In genomic region chr6:125747589-125748533, GRCh38 we compare ENCODE assay signal across 8 cellular contexts. TPM values are rescaled to one million over a fixed set of nuclear protein-coding genes. Genes with fewer than 3 reads are reported as not detected.
DNase-seq lines count a peak whose midpoint lies in the region; ATAC-seq and TF ChIP-seq lines count a peak whose summit lies in the region.

No MANE protein-coding gene starts in this region.

- H3K9me3 Mint-ChIP-seq in activated naive CD8-positive, alpha-beta T cell treated with anti-CD3 and anti-CD28 coated beads, Interleukin-2, amount 50 U/mL, for 24 hours: no peaks in the 10 kb centered on the region

- H3K4me3 ChIP-seq in right cardiac atrium (ENCODE audit: low read length) (peak overlapping the region; percentile 66), prostate gland (peak overlapping the region; percentile 60 to 63)

- TF ChIP-seq POLR2A in prostate gland (IDR thresholded peaks at IDR 0.05): no peak

- H3K4me1 ChIP-seq in right cardiac atrium (ENCODE audit: control insufficient read depth, insufficient read depth, low read length) (no peaks in the 10 kb centered on the region), prostate gland (replicated peaks) (peaks cover 4% of the 10 kb centered on the region)

- peaks cover 41% of the 10 kb centered on the region for H3K4me1 Mint-ChIP-seq in activated naive CD8-positive, alpha-beta T cell treated with anti-CD3 and anti-CD28 coated beads, Interleukin-2, amount 50 U/mL, for 24 hours

- under 1% methylated on average over 85 of the region's 85 CpGs for WGBS in right cardiac atrium
- 2% methylated on average over 72 of the region's 85 CpGs for WGBS in prostate gland

- no peak for TF ChIP-seq CTCF in prostate gland (IDR thresholded peaks at IDR 0.05)

- no peaks in the 10 kb centered on the region for H3K36me3 ChIP-seq in prostate gland

- H3K27ac ChIP-seq in right cardiac atrium (ENCODE audit: low read length): peak overlapping the region; percentile 78
- H3K27ac ChIP-seq in prostate gland: peak overlapping the region; percentile 73 to 82

- H3K27me3 ChIP-seq in right cardiac atrium (ENCODE audit: control insufficient read depth, insufficient read depth) (no peaks in the 10 kb centered on the region), prostate gland (replicated peaks; ENCODE audit: insufficient read depth) (no peaks in the 10 kb centered on the region)

- DNase-seq in DMS53 (lab: John Stamatoyannopoulos, UW): peak; percentile 81
- no peak for DNase-seq in DMS53 treated with DMSO at 0.1 percent for 48 hours (lab: John Stamatoyannopoulos, UW; ENCODE audit: unreplicated experiment)
- peak; percentile 40 for DNase-seq in NCI-H82 treated with DMSO at 0.1 percent for 48 hours (lab: John Stamatoyannopoulos, UW; ENCODE audit: unreplicated experiment)
- DNase-seq in activated naive CD8-positive, alpha-beta T cell treated with anti-CD3 and anti-CD28 coated beads, Interleukin-2, amount 50 U/mL, for 24 hours: peak; percentile 26
- peak; percentile 47 to 83 (median 77) for DNase-seq in right cardiac atrium
- DNase-seq in prostate gland (ENCODE audit: low spot score): peak; percentile 22
- DNase-seq in HT-29 (ENCODE audit: low spot score): no peak
- no peak for DNase-seq in COLO829 (ENCODE audit: low spot score)

- peak overlapping the region; percentile 31 for H3K27ac Mint-ChIP-seq in activated naive CD8-positive, alpha-beta T cell treated with anti-CD3 and anti-CD28 coated beads, Interleukin-2, amount 50 U/mL, for 24 hours

- H3K9me3 ChIP-seq in right cardiac atrium (ENCODE audit: control insufficient read depth, low read length) (no peaks in the 10 kb centered on the region), prostate gland (no peaks in the 10 kb centered on the region)

- no peaks in the 10 kb centered on the region for H3K36me3 Mint-ChIP-seq in activated naive CD8-positive, alpha-beta T cell treated with anti-CD3 and anti-CD28 coated beads, Interleukin-2, amount 50 U/mL, for 24 hours (ENCODE audit: low read depth)

- intact Hi-C loops in right cardiac atrium (cut with DNase I) (loop anchor here in 1 of 4 donors (5.0 kb wide), 1 partner anchor 436 kb away; no protein-coding TSS in a partner anchor), prostate gland (cut with DNase I) (no loop called here)

- H3K4me3 Mint-ChIP-seq in activated naive CD8-positive, alpha-beta T cell treated with anti-CD3 and anti-CD28 coated beads, Interleukin-2, amount 50 U/mL, for 24 hours: peak overlapping the region; percentile 85

- peaks cover 67% of the 10 kb centered on the region for H3K27me3 Mint-ChIP-seq in activated naive CD8-positive, alpha-beta T cell treated with anti-CD3 and anti-CD28 coated beads, Interleukin-2, amount 50 U/mL, for 24 hours

- no peak for ATAC-seq in activated naive CD8-positive, alpha-beta T cell treated with anti-CD3 and anti-CD28 coated beads, Interleukin-2, amount 50 U/mL, for 24 hours
- ATAC-seq in right cardiac atrium: peak in 1 of 2 donors; percentile 20

RNA-seq across cellular contexts. Expression of gene HEY2, which starts 1.6 kb away (rescaled TPM):
- 1 to 10 TPM; 2.6 to 6.0 (median 3.7) TPM for total RNA-seq in right cardiac atrium
- polyA plus RNA-seq in right cardiac atrium: 3.1 TPM
- 1 to 10 TPM; 1.0 to 5.3 TPM for total RNA-seq in prostate gland
- 0.08 TPM in 1 of 2 replicates, not detected in the other for total RNA-seq in HT-29 (2014; rRNA removed; shearing (Covaris generic))

RNA-seq across cellular contexts. Expression of gene NCOA7, which starts 42.9 kb away (rescaled TPM):
- total RNA-seq in right cardiac atrium: 10 to 100 TPM; 12.6 to 18.6 (median 17.0) TPM
- polyA plus RNA-seq in right cardiac atrium: 5.9 TPM
- total RNA-seq in prostate gland: 10 to 100 TPM; 15.5 to 15.6 TPM
- total RNA-seq in HT-29 (2014; rRNA removed; shearing (Covaris generic)): 11.6 and 13.3 TPM in 2 replicates

Comparison
In these comparisons a context has a peak if more than half of its experiments do, and no peak if none do; other contexts are left out.
1. DNase-seq: peak in DMS53 (single experiment), NCI-H82 treated with DMSO at 0.1 percent for 48 hours (single experiment), activated naive CD8-positive, alpha-beta T cell treated with anti-CD3 and anti-CD28 coated beads, Interleukin-2, amount 50 U/mL, for 24 hours (single experiment), right cardiac atrium (3 of 3) and prostate gland (single experiment); none in DMS53 treated with DMSO at 0.1 percent for 48 hours (single experiment), HT-29 (single experiment) and COLO829 (single experiment).